ENCODE assay signal across 8 cellular contexts in genomic region chr7:128459394-128459878, GRCh38. TPM values are rescaled to one million over a fixed set of nuclear protein-coding genes. Genes with fewer than 3 reads are reported as not detected.
DNase-seq lines count a peak whose midpoint lies in the region; ATAC-seq and TF ChIP-seq lines count a peak whose summit lies in the region.

No MANE protein-coding gene starts in this region.

- ATAC-seq in GM18520 (IDR thresholded peaks at IDR 0.05; ENCODE audit: unreplicated experiment) (peak; percentile 28), HG03097 (IDR thresholded peaks at IDR 0.05; ENCODE audit: low FRiP score, unreplicated experiment) (peak; percentile 47), mucosa of descending colon (peak; percentile 68)
- ATAC-seq in effector memory CD8-positive, alpha-beta T cell (replicated peaks), result peak; percentile 52

- no peaks in the 10 kb centered on the region for H3K9me3 Mint-ChIP-seq in effector memory CD8-positive, alpha-beta T cell

- peaks cover 19 to 22% of the 10 kb centered on the region in 2 donors for H3K4me1 Mint-ChIP-seq in effector memory CD8-positive, alpha-beta T cell (ENCODE audit: low read depth in 2 of 2)

- TF ChIP-seq CTCF in mucosa of descending colon (IDR thresholded peaks at IDR 0.05), result peak; percentile 49

- peaks cover 12% of the 10 kb centered on the region for H3K36me3 Mint-ChIP-seq in effector memory CD8-positive, alpha-beta T cell (ENCODE audit: insufficient read depth)

- intact Hi-C loops in mucosa of descending colon (cut with DNase I, micrococcal nuclease), result loop anchor here in 1 of 2 donors (2.0 kb wide), 1 partner anchor 33 kb away; no protein-coding TSS in a partner anchor

- H3K27ac Mint-ChIP-seq in effector memory CD8-positive, alpha-beta T cell, result no peak overlapping the region

- no peaks in the 10 kb centered on the region for H3K36me3 ChIP-seq in mucosa of descending colon (ENCODE audit: low read depth)

- peak overlapping the region in 1 of 2 donors; percentile 22 for H3K4me3 Mint-ChIP-seq in effector memory CD8-positive, alpha-beta T cell

- peaks cover 26% of the 10 kb centered on the region for H3K4me1 ChIP-seq in mucosa of descending colon (ENCODE audit: low read depth)

- DNase-seq in Ammon's horn (ENCODE audit: low spot score), result peak; percentile 87
- DNase-seq in NCI-H460 (ENCODE audit: extremely low read depth, low read depth), result peak; percentile 79
- peak; percentile 64 for DNase-seq in activated CD4-positive, alpha-beta T cell treated with anti-CD3 and anti-CD28 coated beads, Interleukin-2, amount 50 U/mL, for 1 hour
- DNase-seq in effector memory CD8-positive, alpha-beta T cell, result peak; percentile 55 to 68 (median 59)
- peak in 2 of 3 donors; percentile 57 to 86 for DNase-seq in mucosa of descending colon
- DNase-seq in stimulated activated naive CD4-positive, alpha-beta T cell (lab: John Stamatoyannopoulos, UW), result peak; percentile 35 to 79 (median 55)

- H3K4me3 ChIP-seq in mucosa of descending colon, result no peak overlapping the region

- H3K9me3 ChIP-seq in mucosa of descending colon, result no peaks in the 10 kb centered on the region

- H3K27me3 Mint-ChIP-seq in effector memory CD8-positive, alpha-beta T cell, result no peaks in the 10 kb centered on the region

RNA-seq across cellular contexts. Expression of gene HILPDA, which starts 3.8 kb away (rescaled TPM):
- total RNA-seq in NCI-H460 (2014; rRNA removed; shearing (Covaris generic)), result 16.1 and 21.6 TPM in 2 replicates
- 21.8 and 27.7 TPM in 2 replicates for polyA plus RNA-seq in NCI-H460 (2014; cell fraction: nucleus; rRNA removed)
- total RNA-seq in mucosa of descending colon, result 1 to 10 TPM; 5.8 to 9.8 (median 6.6) TPM

RNA-seq across cellular contexts. Expression of gene METTL2B, which starts 17.1 kb away (rescaled TPM):
- total RNA-seq in NCI-H460 (2014; rRNA removed; shearing (Covaris generic)), result 44.0 and 44.8 TPM in 2 replicates
- polyA plus RNA-seq in NCI-H460 (2014; cell fraction: nucleus; rRNA removed), result 37.6 and 44.8 TPM in 2 replicates
- 10 to 100 TPM; 24.1 to 29.4 (median 28.4) TPM for total RNA-seq in mucosa of descending colon

RNA-seq across cellular contexts. Expression of gene IMPDH1, which starts 49.7 kb away (rescaled TPM):
- total RNA-seq in NCI-H460 (2014; rRNA removed; shearing (Covaris generic)), result 84.5 and 88.9 TPM in 2 replicates
- polyA plus RNA-seq in NCI-H460 (2014; cell fraction: nucleus; rRNA removed), result 164 and 169 TPM in 2 replicates
- total RNA-seq in mucosa of descending colon, result 10 to 100 TPM; 21.3 to 37.0 (median 35.5) TPM
